In genomic region chr16:30844671-30845449, GRCh38 we compare ENCODE assay signal across 8 cellular contexts.
A peak's percentile ranks its signal among the peaks of the same experiment; 100 is the strongest.
DNase-seq lines count a peak whose midpoint lies in the region; ATAC-seq, FAIRE-seq and TF ChIP-seq lines count a peak whose summit lies in the region.

No MANE protein-coding gene starts in this region.

- peak; percentile 71 for DNase-seq in D721Med (ENCODE audit: insufficient read length, low spot score)
- peak; percentile 74 for DNase-seq in NCI-H345 treated with DMSO at 0.1 percent for 48 hours (lab: John Stamatoyannopoulos, UW; ENCODE audit: unreplicated experiment)
- DNase-seq in cerebellar cortex (ENCODE audit: low spot score) = peak; percentile 88
- DNase-seq in left kidney (ENCODE audit: low read depth, low spot score) = peak; percentile 93
- DNase-seq in stimulated activated CD4-positive, alpha-beta T cell treated with anti-CD3 and anti-CD28 coated beads, Interleukin-2, amount 100 ng/mL, for 24 hours = peak; percentile 72 to 86

- FAIRE-seq in D721Med (lab: Jason Lieb, UNC) = no peak

- TF ChIP-seq CTCF in D721Med (IDR thresholded peaks at IDR 0.05; ENCODE audit: insufficient read depth, missing control alignments) = peak; percentile 95

- ATAC-seq in HG02870 (IDR thresholded peaks at IDR 0.05; ENCODE audit: unreplicated experiment) (peak; percentile 44), HG03025 (IDR thresholded peaks at IDR 0.05; ENCODE audit: low FRiP score, unreplicated experiment) (no peak)
- ATAC-seq in activated CD4-positive, CD25-positive, alpha-beta regulatory T cell treated with anti-CD3 and anti-CD28 coated beads, Interleukin-2, amount 50 U/mL, for 24 hours = peak; percentile 78 to 89
